Comparison of ENCODE assay signal across 8 cellular contexts in genomic region chr12:27635349-27635972, GRCh38.
DNase-seq lines count a peak whose midpoint lies in the region; ATAC-seq, FAIRE-seq and TF ChIP-seq lines count a peak whose summit lies in the region.

No MANE protein-coding gene starts in this region.

- no peaks in the 10 kb centered on the region for H3K36me3 Mint-ChIP-seq in natural killer cell treated with Interleukin-12 subunit alpha and Interleukin-12 subunit beta and Interleukin-15 and Interleukin-18, amount 100 ng/mL, for 72 hours

- TF ChIP-seq EP300 in A549 (IDR thresholded peaks at IDR 0.05), result no peak

- ATAC-seq in A549 (peak in 1 of 2 experiments; percentile 68; a peak in 3 of 6 replicates), left lung (peak; percentile 73), GM18520 (IDR thresholded peaks at IDR 0.05; ENCODE audit: unreplicated experiment) (no peak)
- ATAC-seq in natural killer cell treated with Interleukin-12 subunit alpha and Interleukin-12 subunit beta and Interleukin-15 and Interleukin-18, amount 100 ng/mL, for 72 hours, result no peak

- H3K27ac ChIP-seq in A549 (peak overlapping the region in 1 of 2 experiments; percentile 70; a peak in 3 of 6 replicates), left lung (no peak overlapping the region)
- no peak overlapping the region for H3K27ac ChIP-seq in effector memory CD4-positive, alpha-beta T cell (ENCODE audit: insufficient read depth, low read length, poor library complexity, severe bottlenecking)

- H3K4me3 ChIP-seq in A549, result no peak overlapping the region
- no peak overlapping the region for H3K4me3 ChIP-seq in GM12875 (ENCODE audit: low read depth, low read length)
- no peak overlapping the region for H3K4me3 ChIP-seq in cardiac fibroblast (replicated peaks in 1 of 2; ENCODE audit: low read depth in 2 of 2, low read length in 2 of 2)
- H3K4me3 ChIP-seq in left lung, result no peak overlapping the region
- H3K4me3 ChIP-seq in effector memory CD4-positive, alpha-beta T cell (ENCODE audit: insufficient read depth, low read depth, low read length, poor library complexity, severe bottlenecking), result no peak overlapping the region

- H3K4me1 Mint-ChIP-seq in natural killer cell treated with Interleukin-12 subunit alpha and Interleukin-12 subunit beta and Interleukin-15 and Interleukin-18, amount 100 ng/mL, for 72 hours (ENCODE audit: low read depth in 2 of 2), result peaks cover 3 to 6% of the 10 kb centered on the region in 2 donors

- H3K27ac Mint-ChIP-seq in natural killer cell treated with Interleukin-12 subunit alpha and Interleukin-12 subunit beta and Interleukin-15 and Interleukin-18, amount 100 ng/mL, for 72 hours, result no peak overlapping the region

- POLR2A ChIA-PET in A549 (lab: Yijun Ruan, JAX), result interaction anchor here (1.3 kb wide), 1 partner anchor 111 kb away, joined by 4 read pairs; the partner anchor contains the start of gene PPFIBP1

- peaks cover 10% of the 10 kb centered on the region; the same call in 2 of the 3 replicates for H3K4me1 ChIP-seq in A549
- no peaks in the 10 kb centered on the region for H3K4me1 ChIP-seq in left lung
- no peaks in the 10 kb centered on the region for H3K4me1 ChIP-seq in effector memory CD4-positive, alpha-beta T cell (ENCODE audit: control insufficient read depth, insufficient read depth, low read length, poor library complexity, severe bottlenecking)

- TF ChIP-seq CTCF in A549 (IDR thresholded peaks at IDR 0.05) (peak; percentile 81), GM12875 (IDR thresholded peaks at IDR 0.05; ENCODE audit: borderline replicate concordance, insufficient read depth, low read depth, low read length) (peak; percentile 24; the same call in 1 of the 2 replicates), cardiac fibroblast (IDR thresholded peaks at IDR 0.05; ENCODE audit: low read depth, low read length) (peak; percentile 58), left lung (IDR thresholded peaks at IDR 0.05) (peak; percentile 29 to 33)

- intact Hi-C loops in left lung (cut with DNase I), result no loop called here

- no peaks in the 10 kb centered on the region for H3K36me3 ChIP-seq in left lung
- H3K36me3 ChIP-seq in effector memory CD4-positive, alpha-beta T cell (ENCODE audit: control insufficient read depth, insufficient read depth, low read length), result no peaks in the 10 kb centered on the region

- peak; percentile 41 to 67 for DNase-seq in A549 (ENCODE audit: low read depth in 1 of 2, low spot score in 1 of 2)
- DNase-seq in NCI-H524 (lab: John Stamatoyannopoulos, UW), result peak; percentile 21 to 53
- peak; percentile 79 to 81 for DNase-seq in cardiac fibroblast (ENCODE audit: low read depth in 2 of 2)
- DNase-seq in left lung, result no peak
- DNase-seq in effector memory CD4-positive, alpha-beta T cell, result no peak
- no peak for DNase-seq in natural killer cell treated with Interleukin-12 subunit alpha and Interleukin-12 subunit beta and Interleukin-15 and Interleukin-18, amount 100 ng/mL, for 72 hours (ENCODE audit: low spot score)

- no peaks in the 10 kb centered on the region for H3K9me3 Mint-ChIP-seq in natural killer cell treated with Interleukin-12 subunit alpha and Interleukin-12 subunit beta and Interleukin-15 and Interleukin-18, amount 100 ng/mL, for 72 hours

- no peak overlapping the region for H3K4me3 Mint-ChIP-seq in natural killer cell treated with Interleukin-12 subunit alpha and Interleukin-12 subunit beta and Interleukin-15 and Interleukin-18, amount 100 ng/mL, for 72 hours

- CTCF ChIA-PET in A549 (lab: Yijun Ruan, JAX), result interaction anchor here (0.6 to 3.2 kb wide), 35 partner anchors 9 to 251 kb away, joined by 3 to 30 read pairs (median 4); partner anchors contain the start of gene PPFIBP1

- no peaks in the 10 kb centered on the region for H3K27me3 ChIP-seq in left lung
- no peaks in the 10 kb centered on the region for H3K27me3 ChIP-seq in effector memory CD4-positive, alpha-beta T cell (replicated peaks; ENCODE audit: control insufficient read depth, insufficient read depth, low read length, poor library complexity, severe bottlenecking)

- H3K9me3 ChIP-seq in A549 (no peaks in the 10 kb centered on the region), left lung (no peaks in the 10 kb centered on the region)
- no peaks in the 10 kb centered on the region for H3K9me3 ChIP-seq in effector memory CD4-positive, alpha-beta T cell (ENCODE audit: control insufficient read depth, low read length)

- peak; percentile 90 to 93 for TF ChIP-seq RAD21 in A549 (conservative IDR thresholded peaks at IDR 0.05 in 1 of 2, IDR thresholded peaks at IDR 0.05 in 1 of 2)

- FAIRE-seq in A549 (lab: Jason Lieb, UNC), result peak; percentile 83

- WGBS in A549 (ENCODE audit: missing lambda C conversion rate), result 47% methylated on average over 7 of the region's 7 CpGs

- H3K4me2 ChIP-seq in A549, result no peak overlapping the region

- peaks cover 0 to 24% of the 10 kb centered on the region in 2 donors for H3K27me3 Mint-ChIP-seq in natural killer cell treated with Interleukin-12 subunit alpha and Interleukin-12 subunit beta and Interleukin-15 and Interleukin-18, amount 100 ng/mL, for 72 hours

- TF ChIP-seq POLR2A in A549 (IDR thresholded peaks at IDR 0.05; ENCODE audit: low read length), result no peak

TF ChIP-seq in A549, 52 proteins besides CTCF, POLR2A, EP300 and RAD21:
- TF ChIP-seq CEBPB (IDR thresholded peaks at IDR 0.05), result peak in 1 of 2 experiments; percentile 57; a peak in 1 of 4 replicates
- no peak for TF ChIP-seq SREBF2 (IDR thresholded peaks at IDR 0.05)
- peak; percentile 88 for TF ChIP-seq SMC3 (IDR thresholded peaks at IDR 0.05)

Comparison
In these comparisons a context has a peak if more than half of its experiments do, and no peak if none do; other contexts are left out.
1. DNase-seq: peak in A549 (2 of 2), NCI-H524 (2 of 2) and cardiac fibroblast (2 of 2); none in left lung (0 of 2), effector memory CD4-positive, alpha-beta T cell (0 of 3) and natural killer cell treated with Interleukin-12 subunit alpha and Interleukin-12 subunit beta and Interleukin-15 and Interleukin-18, amount 100 ng/mL, for 72 hours (single experiment).
2. CTCF ChIP-seq: peak in every context shown above with its lines; median percentile 81 in A549; 58 in cardiac fibroblast; 31 in left lung; 24 in GM12875.